1 cellular context compared by ENCODE assay signal in genomic region chr1:180123463-180123936, GRCh38.
TF ChIP-seq lines count a peak whose summit lies in the region.

No MANE protein-coding gene starts in this region.

TF ChIP-seq in K562, 482 proteins besides CTCF, POLR2A, EP300 and RAD21 (continued from another document and continues in another):
- TF ChIP-seq ZFP91 (CRISPR knock-in tag; IDR thresholded peaks at IDR 0.05): no peak
- 0 out of 2 replicates have a peak, but pooled peaks have one; percentile 18 for TF ChIP-seq NBN (IDR thresholded peaks at IDR 0.05; ENCODE audit: low read depth)
- peak; percentile 76 for TF ChIP-seq CXXC5 (CRISPR knock-in tag; IDR thresholded peaks at IDR 0.05)
- TF ChIP-seq PRPF4 (IDR thresholded peaks at IDR 0.05; ENCODE audit: insufficient read depth, low read depth, low read length, poor library complexity, severe bottlenecking): no peak
- TF ChIP-seq ATF7 (IDR thresholded peaks at IDR 0.05): peak; percentile 78; the same call in 1 of the 2 replicates
- TF ChIP-seq NEUROD1 (IDR thresholded peaks at IDR 0.05; ENCODE audit: borderline replicate concordance, low read depth, low read length, partially characterized antibody): no peak
- no peak for TF ChIP-seq SIX5 (IDR thresholded peaks at IDR 0.05; ENCODE audit: borderline replicate concordance in 1 of 2, insufficient read depth in 1 of 2, low read depth in 1 of 2, low read length in 2 of 2)
- no peak for TF ChIP-seq ZNF830 (CRISPR knock-in tag; IDR thresholded peaks at IDR 0.05)
- no peak for TF ChIP-seq MITF (IDR thresholded peaks at IDR 0.05)
- peak; percentile 61 for TF ChIP-seq FOSL1 (tag; conservative IDR thresholded peaks at IDR 0.05)
- TF ChIP-seq PCBP2 (IDR thresholded peaks at IDR 0.05; ENCODE audit: low read depth, low read length, poor library complexity, severe bottlenecking): no peak
- TF ChIP-seq KLF10 (CRISPR knock-in tag; IDR thresholded peaks at IDR 0.05): no peak
- 0 out of 2 replicates have a peak, but pooled peaks have one; percentile 38 for TF ChIP-seq EHMT2 (IDR thresholded peaks at IDR 0.05)
- TF ChIP-seq JUNB (CRISPR knock-in tag; conservative IDR thresholded peaks at IDR 0.05): peak; percentile 39; the same call in 1 of the 2 replicates
- no peak for TF ChIP-seq ZBTB1 (CRISPR knock-in tag; IDR thresholded peaks at IDR 0.05; ENCODE audit: borderline replicate concordance, low read depth)
- no peak for TF ChIP-seq YBX1 (IDR thresholded peaks at IDR 0.05)
- no peak for TF ChIP-seq HNRNPLL (IDR thresholded peaks at IDR 0.05; ENCODE audit: low read depth, low read length, poor library complexity, severe bottlenecking)
- TF ChIP-seq RREB1 (CRISPR knock-in tag; IDR thresholded peaks at IDR 0.05): no peak
- no peak for TF ChIP-seq TAF15 (IDR thresholded peaks at IDR 0.05; ENCODE audit: low read depth, low read length)
- peak; percentile 28; the same call in 1 of the 2 replicates for TF ChIP-seq ARID1B (IDR thresholded peaks at IDR 0.05)
- TF ChIP-seq JUND (IDR thresholded peaks at IDR 0.05; ENCODE audit: borderline replicate concordance, low read depth, low read length): peak; percentile 84
- TF ChIP-seq JUND (tag; IDR thresholded peaks at IDR 0.05; ENCODE audit: borderline replicate concordance, low read depth, low read length): no peak; the same call in 2 of the 3 replicates
- TF ChIP-seq SRSF1 (IDR thresholded peaks at IDR 0.05; ENCODE audit: low read depth, low read length): no peak
- peak; percentile 55 for TF ChIP-seq EP400 (IDR thresholded peaks at IDR 0.05)
- TF ChIP-seq ZNF57 (CRISPR knock-in tag; IDR thresholded peaks at IDR 0.05): no peak
- TF ChIP-seq PHF21A (IDR thresholded peaks at IDR 0.05; ENCODE audit: borderline replicate concordance, low read depth): no peak
- no peak for TF ChIP-seq ATF2 (CRISPR knock-in tag; IDR thresholded peaks at IDR 0.05)
- no peak for TF ChIP-seq NR4A1 (CRISPR knock-in tag; IDR thresholded peaks at IDR 0.05)
- TF ChIP-seq NR4A1 (tag; IDR thresholded peaks at IDR 0.05): peak; percentile 53; the same call in 1 of the 2 replicates
- no peak for TF ChIP-seq ZNF311 (CRISPR knock-in tag; IDR thresholded peaks at IDR 0.05)
- TF ChIP-seq PKNOX1 (IDR thresholded peaks at IDR 0.05): no peak
- TF ChIP-seq ETV1 (tag; conservative IDR thresholded peaks at IDR 0.05; ENCODE audit: low read depth): peak; percentile 52
- no peak for TF ChIP-seq SREBF1 (IDR thresholded peaks at IDR 0.05; ENCODE audit: borderline replicate concordance, low read depth, low read length)
- no peak for TF ChIP-seq MEIS2 (IDR thresholded peaks at IDR 0.05; ENCODE audit: partially characterized antibody)
- TF ChIP-seq TAF1 (IDR thresholded peaks at IDR 0.05; ENCODE audit: control insufficient read depth, extremely low read depth, insufficient read depth, low read length, severe bottlenecking): no peak
- TF ChIP-seq ZC3H4 (CRISPR knock-in tag; IDR thresholded peaks at IDR 0.05; ENCODE audit: borderline replicate concordance): no peak
- TF ChIP-seq MTA3 (IDR thresholded peaks at IDR 0.05; ENCODE audit: borderline replicate concordance): no peak
- TF ChIP-seq TRIM24 (IDR thresholded peaks at IDR 0.05): peak; percentile 95 to 97
- TF ChIP-seq KLF6 (CRISPR knock-in tag; IDR thresholded peaks at IDR 0.05; ENCODE audit: borderline replicate concordance): no peak
- no peak for TF ChIP-seq ESRRB (CRISPR knock-in tag; IDR thresholded peaks at IDR 0.05; ENCODE audit: borderline replicate concordance)
- no peak for TF ChIP-seq CHD4 (IDR thresholded peaks at IDR 0.05; ENCODE audit: insufficient read depth, insufficient replicate concordance, low read depth, low read length, poor library complexity, severe bottlenecking)
- TF ChIP-seq MYC (IDR thresholded peaks at IDR 0.05; ENCODE audit: low read depth, low read length): peak; percentile 77
- TF ChIP-seq MYC (CRISPR knock-in tag; IDR thresholded peaks at IDR 0.05; ENCODE audit: borderline replicate concordance, low read depth): no peak
- no peak for TF ChIP-seq E2F5 (CRISPR knock-in tag; IDR thresholded peaks at IDR 0.05)
- peak; percentile 50; the same call in 1 of the 2 replicates for TF ChIP-seq ZNF24 (IDR thresholded peaks at IDR 0.05)
- TF ChIP-seq ZBTB12 (CRISPR knock-in tag; IDR thresholded peaks at IDR 0.05): no peak
- TF ChIP-seq ZNF23 (CRISPR knock-in tag; IDR thresholded peaks at IDR 0.05): no peak
- no peak for TF ChIP-seq ZNF408 (CRISPR knock-in tag; IDR thresholded peaks at IDR 0.05; ENCODE audit: low read depth)
- no peak for TF ChIP-seq ZC3H8 (IDR thresholded peaks at IDR 0.05)
- peak; percentile 67; the same call in 1 of the 2 replicates for TF ChIP-seq MECOM (CRISPR knock-in tag; IDR thresholded peaks at IDR 0.05)
- TF ChIP-seq PTTG1 (tag; IDR thresholded peaks at IDR 0.05; ENCODE audit: low read depth): peak; percentile 66; the same call in 1 of the 2 replicates
- TF ChIP-seq E2F4 (CRISPR knock-in tag; IDR thresholded peaks at IDR 0.05; ENCODE audit: low read depth): no peak
- TF ChIP-seq CBX3 (IDR thresholded peaks at IDR 0.05; ENCODE audit: borderline replicate concordance in 1 of 2, low read length in 2 of 2): no peak
- TF ChIP-seq ZBTB33 (CRISPR knock-in tag; IDR thresholded peaks at IDR 0.05): no peak
- no peak for TF ChIP-seq NR2C1 (IDR thresholded peaks at IDR 0.05)
- TF ChIP-seq NR2C1 (tag; IDR thresholded peaks at IDR 0.05): peak; percentile 72
